ENCODE assay signal across 9 cellular contexts in genomic region chr19:46471116-46471733, GRCh38. TPM values are rescaled to one million over a fixed set of nuclear protein-coding genes. Genes with fewer than 3 reads are reported as not detected.
A peak's percentile ranks its signal among the peaks of the same experiment; 100 is the strongest.
DNase-seq lines count a peak whose midpoint lies in the region; ATAC-seq and TF ChIP-seq lines count a peak whose summit lies in the region.
"Had no signal": no experiment of that assay in that cellular context is flagged by ENCODE, and none has a peak within 500 bp of the region (broad histone marks: within the 10 kb centered on the region; RNA-seq: fewer than 3 reads in every experiment).

A gene with protein sequence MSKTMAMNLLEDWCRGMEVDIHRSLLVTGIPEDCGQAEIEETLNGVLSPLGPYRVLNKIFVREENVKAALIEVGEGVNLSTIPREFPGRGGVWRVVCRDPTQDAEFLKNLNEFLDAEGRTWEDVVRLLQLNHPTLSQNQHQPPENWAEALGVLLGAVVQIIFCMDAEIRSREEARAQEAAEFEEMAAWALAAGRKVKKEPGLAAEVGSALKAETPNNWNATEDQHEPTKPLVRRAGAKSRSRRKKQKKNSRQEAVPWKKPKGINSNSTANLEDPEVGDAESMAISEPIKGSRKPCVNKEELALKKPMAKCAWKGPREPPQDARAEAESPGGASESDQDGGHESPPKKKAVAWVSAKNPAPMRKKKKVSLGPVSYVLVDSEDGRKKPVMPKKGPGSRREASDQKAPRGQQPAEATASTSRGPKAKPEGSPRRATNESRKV (minus strand): TSS chr19:46471563. CDS start chr19:46471035, 528 bp downstream.

- H3K27me3 ChIP-seq in lower lobe of right lung (ENCODE audit: low read depth) (peaks cover 27% of the 10 kb centered on the region), thyroid gland (no peaks in the 10 kb centered on the region)

- DNase-seq in DMS79 treated with DMSO at 0.1 percent for 48 hours (lab: John Stamatoyannopoulos, UW) (peak; percentile 88), NCI-H345 (lab: John Stamatoyannopoulos, UW) (peak; percentile 81), ecto neural progenitor cell (ENCODE audit: low spot score) (peak; percentile 95), lower lobe of right lung (peak; percentile 62), thyroid gland (peak; percentile 87 to 89), RKO (ENCODE audit: low spot score) (no peak)
- no peak for DNase-seq in NK-92 treated with Interleukin-12 subunit alpha and Interleukin-12 subunit beta, amount 100 ng/mL, for 24 hours (lab: John Stamatoyannopoulos, UW)

- no peaks in the 10 kb centered on the region for H3K36me3 ChIP-seq in lower lobe of right lung
- H3K36me3 ChIP-seq in thyroid gland = no peaks in the 10 kb centered on the region

- intact Hi-C loops in lower lobe of right lung (cut with DNase I) = no loop called here
- intact Hi-C loops in thyroid gland (cut with DNase I) = no loop called here

- H3K4me1 ChIP-seq in lower lobe of right lung = peaks cover 14% of the 10 kb centered on the region
- peaks cover 12 to 24% of the 10 kb centered on the region in 2 donors for H3K4me1 ChIP-seq in thyroid gland

- peak within 1 kb of the TSS; percentile 41 for H3K27ac ChIP-seq in lower lobe of right lung
- peak within 1 kb of the TSS; percentile 68 to 87 (median 82) for H3K27ac ChIP-seq in thyroid gland

- H3K9me3 ChIP-seq in lower lobe of right lung (no peaks in the 10 kb centered on the region), thyroid gland (no peaks in the 10 kb centered on the region)

- ATAC-seq in lower lobe of right lung (peak; percentile 68 to 73), GM21528 (IDR thresholded peaks at IDR 0.05; ENCODE audit: low FRiP score, unreplicated experiment) (no peak)
- ATAC-seq: left colon had no signal

- peak in 1 of 2 donors; percentile 72 for TF ChIP-seq POLR2A in thyroid gland (IDR thresholded peaks at IDR 0.05)

- TF ChIP-seq CTCF in lower lobe of right lung (IDR thresholded peaks at IDR 0.05) (no peak), thyroid gland (IDR thresholded peaks at IDR 0.05) (peak in 3 of 6 experiments; percentile 15 to 44 (median 40))

- H3K4me3 ChIP-seq in lower lobe of right lung (peak within 1 kb of the TSS; percentile 37), thyroid gland (replicated peaks in 1 of 3) (peak within 1 kb of the TSS in 2 of 3 donors; percentile 6 to 21)

- 3 to 12% methylated on average over 12 to 37 of the region's 57 CpGs for WGBS in thyroid gland, 2 donors

RNA-seq across cellular contexts. Expression of the gene that starts here (rescaled TPM):
- total RNA-seq in lower lobe of right lung (1.5 TPM), thyroid gland (10 to 100 TPM in 3 of 4 donors, 1 to 10 TPM in 1; 8.9 to 33.8 (median 19.5) TPM)

Comparison
In these comparisons a context has a peak if more than half of its experiments do, and no peak if none do; other contexts are left out.
1. DNase-seq: peak in DMS79 treated with DMSO at 0.1 percent for 48 hours (single experiment), NCI-H345 (single experiment), ecto neural progenitor cell (single experiment), lower lobe of right lung (single experiment) and thyroid gland (2 of 2); none in RKO (single experiment) and NK-92 treated with Interleukin-12 subunit alpha and Interleukin-12 subunit beta, amount 100 ng/mL, for 24 hours (single experiment).